ENCODE assay signal across 23 cellular contexts in genomic region chr10:18261063-18261462, GRCh38.
DNase-seq lines count a peak whose midpoint lies in the region; ATAC-seq and TF ChIP-seq lines count a peak whose summit lies in the region.
"Had no signal": no experiment of that assay in that cellular context is flagged by ENCODE, and none has a peak within 500 bp of the region (broad histone marks: within the 10 kb centered on the region; RNA-seq: fewer than 3 reads in every experiment).

No MANE protein-coding gene starts in this region.

- H3K27me3 ChIP-seq in endocrine pancreas (ENCODE audit: control insufficient read depth, insufficient read depth, low read length) (no peaks in the 10 kb centered on the region), rectal smooth muscle tissue (ENCODE audit: control insufficient read depth, insufficient read depth, low read length) (no peaks in the 10 kb centered on the region), lower lobe of right lung (ENCODE audit: low read depth) (no peaks in the 10 kb centered on the region)

- no peaks in the 10 kb centered on the region for H3K9me3 Mint-ChIP-seq in activated T-helper 1 cell treated with anti-CD3 and anti-CD28 coated beads, Interleukin-12 subunit alpha, Interleukin-12 subunit beta, Interleukin-2, Interleukin-4 antibody, amounts not matched to agents 30 ng/mL and 10 ng/mL and 1 ng/mL, durations not matched to agents 14 hours and 24 hours and 36 hours
- H3K9me3 Mint-ChIP-seq: activated naive CD4-positive, alpha-beta T cell treated with anti-CD3 and anti-CD28 coated beads for 36 hours; activated T-cell treated with anti-CD3 and anti-CD28 coated beads, Interleukin-2, amount 50 U/mL, for 4 hours; CD8-positive, alpha-beta T cell; naive B cell; stimulated activated naive CD8-positive, alpha-beta T cell treated with anti-CD3 and anti-CD28 coated beads, Interleukin-15, amount 100 ng/mL, for 72 hours; type B pancreatic cell had no signal

- H3K9ac ChIP-seq in endocrine pancreas (ENCODE audit: control insufficient read depth, insufficient read depth, low read length) (peak overlapping the region; percentile 10), rectal smooth muscle tissue (ENCODE audit: low read length) (no peak overlapping the region)

- H3K27ac Mint-ChIP-seq in activated T-helper 1 cell treated with anti-CD3 and anti-CD28 coated beads, Interleukin-12 subunit alpha, Interleukin-12 subunit beta, Interleukin-2, Interleukin-4 antibody, amounts not matched to agents 30 ng/mL and 10 ng/mL and 1 ng/mL, durations not matched to agents 14 hours and 24 hours and 36 hours: no peak overlapping the region
- H3K27ac Mint-ChIP-seq: activated naive CD4-positive, alpha-beta T cell treated with anti-CD3 and anti-CD28 coated beads for 36 hours; CD8-positive, alpha-beta T cell; naive B cell; stimulated activated naive CD8-positive, alpha-beta T cell treated with anti-CD3 and anti-CD28 coated beads, Interleukin-15, amount 100 ng/mL, for 72 hours; type B pancreatic cell had no signal

- H3K27ac ChIP-seq in rectal smooth muscle tissue (ENCODE audit: low read depth, low read length) (no peak overlapping the region), lower lobe of right lung (no peak overlapping the region)

- H3K36me3 ChIP-seq in endocrine pancreas (ENCODE audit: control insufficient read depth, insufficient read depth, low read length) (no peaks in the 10 kb centered on the region), rectal smooth muscle tissue (ENCODE audit: control insufficient read depth, insufficient read depth, low read length) (no peaks in the 10 kb centered on the region), lower lobe of right lung (no peaks in the 10 kb centered on the region)
- H3K36me3 ChIP-seq: HAP-1 had no signal

- peaks cover under 1% of the 10 kb centered on the region for H3K4me1 ChIP-seq in endocrine pancreas (ENCODE audit: control insufficient read depth, insufficient read depth, low read length)
- peaks cover 10% of the 10 kb centered on the region for H3K4me1 ChIP-seq in rectal smooth muscle tissue (ENCODE audit: control insufficient read depth, insufficient read depth, low read length)
- H3K4me1 ChIP-seq in lower lobe of right lung: no peaks in the 10 kb centered on the region
- H3K4me1 ChIP-seq: HAP-1 had no signal

- H3K9me3 ChIP-seq in endocrine pancreas (ENCODE audit: control insufficient read depth, low read length): no peaks in the 10 kb centered on the region
- H3K9me3 ChIP-seq in lower lobe of right lung: no peaks in the 10 kb centered on the region
- H3K9me3 ChIP-seq: HAP-1 had no signal

- peak; percentile 2 for DNase-seq in NCI-H2227 (lab: John Stamatoyannopoulos, UW; ENCODE audit: unreplicated experiment)
- DNase-seq in left lobe of liver (ENCODE audit: low spot score): no peak
- no peak for DNase-seq in SK-N-DZ (ENCODE audit: low spot score)
- DNase-seq in lower lobe of right lung: no peak
- DNase-seq in activated T-helper 1 cell treated with anti-CD3 and anti-CD28 coated beads, Interleukin-12 subunit alpha, Interleukin-12 subunit beta, Interleukin-2, Interleukin-4 antibody, amounts not matched to agents 30 ng/mL and 10 ng/mL and 1 ng/mL, durations not matched to agents 14 hours and 24 hours and 36 hours (ENCODE audit: low spot score): no peak
- DNase-seq: activated CD4-positive, alpha-beta T cell treated with anti-CD3 and anti-CD28 coated beads for 1 hour; activated CD8-positive, alpha-beta memory T cell treated with anti-CD3 and anti-CD28 coated beads for 24 hours; activated naive CD4-positive, alpha-beta T cell treated with anti-CD3 and anti-CD28 coated beads for 36 hours; activated T-cell treated with anti-CD3 and anti-CD28 coated beads, Interleukin-2, amount 50 U/mL, for 4 hours; CD8-positive, alpha-beta T cell; cerebellar nuclear complex; DMS53; effector CD4-positive, alpha-beta T cell; naive B cell; NCI-H1105; NCI-H2081; stimulated activated CD4-positive, alpha-beta T cell treated with anti-CD3 and anti-CD28 coated beads, Interleukin-4, amount 100 ng/mL, for 24 hours; stimulated activated naive CD8-positive, alpha-beta T cell treated with anti-CD3 and anti-CD28 coated beads, Interleukin-15, amount 100 ng/mL, for 72 hours had no signal

- no peaks in the 10 kb centered on the region for H3K36me3 Mint-ChIP-seq in activated T-helper 1 cell treated with anti-CD3 and anti-CD28 coated beads, Interleukin-12 subunit alpha, Interleukin-12 subunit beta, Interleukin-2, Interleukin-4 antibody, amounts not matched to agents 30 ng/mL and 10 ng/mL and 1 ng/mL, durations not matched to agents 14 hours and 24 hours and 36 hours (ENCODE audit: low read depth)
- H3K36me3 Mint-ChIP-seq: CD8-positive, alpha-beta T cell; naive B cell; type B pancreatic cell had no signal

- H3K4me3 ChIP-seq in endocrine pancreas (ENCODE audit: control insufficient read depth, insufficient read depth, low read length) (peak overlapping the region; percentile 44), rectal smooth muscle tissue (ENCODE audit: low read length) (peak overlapping the region; percentile 13), lower lobe of right lung (no peak overlapping the region)
- H3K4me3 ChIP-seq: HAP-1 had no signal

- intact Hi-C loops in lower lobe of right lung (cut with DNase I): no loop called here
- intact Hi-C loops in activated T-helper 1 cell treated with anti-CD3 and anti-CD28 coated beads, Interleukin-12 subunit alpha, Interleukin-12 subunit beta, Interleukin-2, Interleukin-4 antibody, amounts not matched to agents 30 ng/mL and 10 ng/mL and 1 ng/mL, durations not matched to agents 14 hours and 24 hours and 36 hours (cut with micrococcal nuclease): no loop called here

- ATAC-seq in left lobe of liver (peak; percentile 62), lower lobe of right lung (no peak), HG02885 (IDR thresholded peaks at IDR 0.05; ENCODE audit: poor library complexity, unreplicated experiment) (no peak)
- ATAC-seq: activated T-cell treated with anti-CD3 and anti-CD28 coated beads, Interleukin-2, amount 50 U/mL, for 4 hours; CD8-positive, alpha-beta T cell; stimulated activated naive CD8-positive, alpha-beta T cell treated with anti-CD3 and anti-CD28 coated beads, Interleukin-15, amount 100 ng/mL, for 72 hours had no signal

- H3K4me3 Mint-ChIP-seq in activated T-helper 1 cell treated with anti-CD3 and anti-CD28 coated beads, Interleukin-12 subunit alpha, Interleukin-12 subunit beta, Interleukin-2, Interleukin-4 antibody, amounts not matched to agents 30 ng/mL and 10 ng/mL and 1 ng/mL, durations not matched to agents 14 hours and 24 hours and 36 hours: no peak overlapping the region
- H3K4me3 Mint-ChIP-seq: activated naive CD4-positive, alpha-beta T cell treated with anti-CD3 and anti-CD28 coated beads for 36 hours; activated T-cell treated with anti-CD3 and anti-CD28 coated beads, Interleukin-2, amount 50 U/mL, for 4 hours; CD8-positive, alpha-beta T cell; naive B cell; stimulated activated naive CD8-positive, alpha-beta T cell treated with anti-CD3 and anti-CD28 coated beads, Interleukin-15, amount 100 ng/mL, for 72 hours; type B pancreatic cell had no signal

- no peaks in the 10 kb centered on the region for H3K27me3 Mint-ChIP-seq in activated T-helper 1 cell treated with anti-CD3 and anti-CD28 coated beads, Interleukin-12 subunit alpha, Interleukin-12 subunit beta, Interleukin-2, Interleukin-4 antibody, amounts not matched to agents 30 ng/mL and 10 ng/mL and 1 ng/mL, durations not matched to agents 14 hours and 24 hours and 36 hours (ENCODE audit: insufficient read depth)
- H3K27me3 Mint-ChIP-seq: naive B cell; stimulated activated naive CD8-positive, alpha-beta T cell treated with anti-CD3 and anti-CD28 coated beads, Interleukin-15, amount 100 ng/mL, for 72 hours; type B pancreatic cell had no signal

- no peaks in the 10 kb centered on the region for H3K4me1 Mint-ChIP-seq in activated T-helper 1 cell treated with anti-CD3 and anti-CD28 coated beads, Interleukin-12 subunit alpha, Interleukin-12 subunit beta, Interleukin-2, Interleukin-4 antibody, amounts not matched to agents 30 ng/mL and 10 ng/mL and 1 ng/mL, durations not matched to agents 14 hours and 24 hours and 36 hours (ENCODE audit: low read depth)
- H3K4me1 Mint-ChIP-seq: naive B cell; stimulated activated naive CD8-positive, alpha-beta T cell treated with anti-CD3 and anti-CD28 coated beads, Interleukin-15, amount 100 ng/mL, for 72 hours had no signal

- TF ChIP-seq CTCF in lower lobe of right lung (IDR thresholded peaks at IDR 0.05): no peak
